In the genomic region with DNA sequence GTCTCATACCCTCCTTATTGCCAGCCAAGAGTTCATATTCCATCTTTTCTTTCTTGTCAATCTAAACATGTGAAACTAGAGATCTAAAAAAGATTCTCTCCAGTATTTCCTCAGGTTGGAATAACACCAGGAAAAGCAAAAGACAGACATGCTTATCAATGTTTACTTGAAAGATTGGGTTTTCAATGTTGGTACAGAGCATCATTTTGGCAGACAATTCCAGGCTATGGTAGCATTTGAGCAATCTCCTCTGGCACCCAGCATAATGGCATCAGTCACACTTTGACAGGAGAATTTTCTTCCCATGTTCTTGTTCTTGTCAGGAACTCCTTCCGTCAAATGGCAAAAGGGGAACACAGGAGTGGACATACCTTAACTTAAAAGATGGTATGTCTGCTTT, we compare ENCODE assay signal across 26 cellular contexts.
"Had no signal": no experiment of that assay in that cellular context is flagged by ENCODE, and none has a peak within 500 bp of the region (broad histone marks: within the 10 kb centered on the region; RNA-seq: fewer than 3 reads in every experiment).

No MANE protein-coding gene starts in this region.

- H3K9me3 ChIP-seq: colonic mucosa, esophagus squamous epithelium, gastrocnemius medialis, heart right ventricle, left ventricle myocardium inferior, lower lobe of right lung had no signal

- H3K27ac ChIP-seq: colonic mucosa, epithelial cell of prostate, esophagus squamous epithelium, gastrocnemius medialis, heart right ventricle, left ventricle myocardium inferior, lower lobe of right lung had no signal

- H3K36me3 ChIP-seq: colonic mucosa, esophagus squamous epithelium, gastrocnemius medialis, heart right ventricle, left ventricle myocardium inferior, lower lobe of right lung had no signal

- H3K27me3 Mint-ChIP-seq: dendritic cell treated with granulocyte-macrophage colony-stimulating factor and Interleukin-4, amounts not matched to agents 40 ng/mL and 50 ng/mL, for 4 days; effector memory CD8-positive, alpha-beta T cell had no signal

- H3K36me3 Mint-ChIP-seq: naive thymus-derived CD4-positive, alpha-beta T cell had no signal

- H3K4me3 Mint-ChIP-seq: dendritic cell treated with granulocyte-macrophage colony-stimulating factor and Interleukin-4, amounts not matched to agents 40 ng/mL and 50 ng/mL, for 4 days; effector memory CD8-positive, alpha-beta T cell; endodermal cell; naive thymus-derived CD4-positive, alpha-beta T cell had no signal

- H3K4me1 Mint-ChIP-seq: endodermal cell; naive thymus-derived CD4-positive, alpha-beta T cell had no signal

- DNase-seq: colonic mucosa; cortex of kidney; effector CD8-positive, alpha-beta T cell; effector memory CD8-positive, alpha-beta T cell; endodermal cell; erythroblast; esophagus squamous epithelium; foreskin fibroblast; foreskin melanocyte; gastrocnemius medialis; glutamatergic neuron; head of caudate nucleus; heart right ventricle; hippocampal formation; left cardiac atrium; left ventricle myocardium inferior; lower lobe of right lung; mesenchymal stem cell; midbrain; naive thymus-derived CD4-positive, alpha-beta T cell had no signal

- FAIRE-seq: endometrium, islet of Langerhans, keratinocyte had no signal

- H3K9me3 Mint-ChIP-seq: endodermal cell had no signal

- H3K27ac Mint-ChIP-seq: dendritic cell treated with granulocyte-macrophage colony-stimulating factor and Interleukin-4, amounts not matched to agents 40 ng/mL and 50 ng/mL, for 4 days; effector memory CD8-positive, alpha-beta T cell; endodermal cell; naive thymus-derived CD4-positive, alpha-beta T cell had no signal

- H3K27me3 ChIP-seq: colonic mucosa, esophagus squamous epithelium, gastrocnemius medialis, heart right ventricle had no signal

- ATAC-seq: effector memory CD8-positive, alpha-beta T cell; esophagus mucosa; gastrocnemius medialis; heart right ventricle; left cardiac atrium; lower lobe of right lung; naive thymus-derived CD4-positive, alpha-beta T cell had no signal

- H3K4me3 ChIP-seq: colonic mucosa, esophagus squamous epithelium, gastrocnemius medialis, heart right ventricle, left ventricle myocardium inferior, lower lobe of right lung had no signal

- H3K4me1 ChIP-seq: colonic mucosa, esophagus squamous epithelium, gastrocnemius medialis, heart right ventricle, left ventricle myocardium inferior, lower lobe of right lung had no signal
